19 cellular contexts compared by ENCODE assay signal in the genomic region with DNA sequence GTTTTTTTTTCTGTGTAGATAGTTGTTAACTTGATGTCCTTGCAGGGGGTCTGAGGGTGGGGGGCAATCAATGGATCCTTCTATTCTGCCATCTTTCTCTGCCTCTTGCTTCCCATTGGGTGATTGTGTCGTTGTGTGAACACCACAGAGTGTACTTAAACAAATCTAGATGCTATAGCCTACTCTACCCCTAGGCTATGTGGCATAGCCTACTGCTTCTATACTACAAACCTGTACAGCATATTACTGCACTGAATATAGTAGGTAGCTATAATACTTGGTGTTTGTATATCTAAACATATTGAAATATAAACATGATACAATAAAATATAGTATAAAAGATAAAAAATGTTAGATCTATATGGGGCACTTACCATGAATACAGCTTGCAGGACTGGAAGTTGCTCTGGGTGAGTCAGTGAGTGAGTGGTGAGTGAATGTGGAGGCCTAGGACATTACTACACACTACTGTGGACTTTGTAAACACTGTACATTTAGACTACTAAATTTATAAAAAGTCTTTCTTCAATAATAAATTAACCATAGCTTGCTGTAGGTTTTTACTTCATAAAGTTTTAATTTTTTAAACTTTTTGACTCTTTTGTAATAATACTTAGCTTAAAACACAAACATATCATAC.
DNase-seq lines count a peak whose midpoint lies in the region; ATAC-seq and TF ChIP-seq lines count a peak whose summit lies in the region.
"Had no signal": no experiment of that assay in that cellular context is flagged by ENCODE, and none has a peak within 500 bp of the region (broad histone marks: within the 10 kb centered on the region; RNA-seq: fewer than 3 reads in every experiment).

No MANE protein-coding gene starts in this region.

- H3K23ac ChIP-seq in mesenchymal stem cell (ENCODE audit: low read length in 2 of 2) = no peak overlapping the region

- peaks cover 2% of the 10 kb centered on the region for H3K27me3 Mint-ChIP-seq in endodermal cell (ENCODE audit: insufficient read depth)

- intact Hi-C loops in PC-3 (cut with micrococcal nuclease) (no loop called here), OCI-LY7 (cut with micrococcal nuclease; ENCODE audit: unreplicated experiment) (no loop called here)

- H3K27me3 ChIP-seq in PC-3 (ENCODE audit: low read length) (no peaks in the 10 kb centered on the region), endodermal cell (ENCODE audit: control insufficient read depth, insufficient read depth, low read length, poor library complexity, severe bottlenecking) (no peaks in the 10 kb centered on the region), mesenchymal stem cell (ENCODE audit: control insufficient read depth in 1 of 2, insufficient read depth in 1 of 2, low read length in 2 of 2) (no peaks in the 10 kb centered on the region)
- H3K27me3 ChIP-seq: MG63 had no signal

- no peaks in the 10 kb centered on the region for H3K79me2 ChIP-seq in PC-3 (ENCODE audit: low read length)
- H3K79me2 ChIP-seq in OCI-LY7 (ENCODE audit: insufficient read depth, low read depth, low read length) = no peaks in the 10 kb centered on the region

- BruUV-seq in PC-3 (replicated peaks; lab: Mats Ljungman, UMichigan) = no TSS peak
- BruUV-seq in OCI-LY7 (replicated peaks; lab: Mats Ljungman, UMichigan) = no TSS peak

- no peaks in the 10 kb centered on the region for H3K36me3 Mint-ChIP-seq in endodermal cell (ENCODE audit: low read depth)

- H3K9me3 ChIP-seq in PC-3 (ENCODE audit: low read length) = no peaks in the 10 kb centered on the region
- no peaks in the 10 kb centered on the region for H3K9me3 ChIP-seq in endodermal cell (ENCODE audit: control insufficient read depth, low read length)
- peaks cover 16% of the 10 kb centered on the region for H3K9me3 ChIP-seq in mesenchymal stem cell (ENCODE audit: control insufficient read depth, low read length)
- no peaks in the 10 kb centered on the region for H3K9me3 ChIP-seq in OCI-LY7 (ENCODE audit: low read length)
- H3K9me3 ChIP-seq: A549 had no signal

- DNase-seq in EH (ENCODE audit: low read depth) (peak; percentile 29), PC-3 (peak; percentile 58), endodermal cell (no peak), mesenchymal stem cell (peak; percentile 35), NCI-H748 (lab: John Stamatoyannopoulos, UW; ENCODE audit: unreplicated experiment) (no peak), OCI-LY7 (ENCODE audit: low spot score) (no peak), islet precursor cell (no peak), hepatic stellate cell (ENCODE audit: low spot score) (no peak)
- DNase-seq: DMS 273 treated with DMSO at 0.1 percent for 48 hours, MG63, NCI-H1092 treated with DMSO at 0.1 percent for 48 hours, NCI-H1694, NCI-H2107, NCI-H345, NCI-H526, OCI-M1 had no signal

- no peak overlapping the region for H3K14ac ChIP-seq in mesenchymal stem cell (ENCODE audit: low read length in 2 of 2)

- peak; percentile 83 for ATAC-seq in PC-3
- ATAC-seq: A549 had no signal

- CTCF ChIA-PET in PC-3 (lab: Charles Lee) (no interaction called here), OCI-LY7 (lab: Charles Lee; ENCODE audit: unreplicated experiment) (no interaction called here)

- no peak overlapping the region for H2BK120ac ChIP-seq in mesenchymal stem cell (ENCODE audit: low read depth, low read length)

- H3K9me2 ChIP-seq in PC-3 (replicated peaks; ENCODE audit: low read length) (no peaks in the 10 kb centered on the region), OCI-LY7 (ENCODE audit: insufficient read depth, low read length) (no peaks in the 10 kb centered on the region)

- no peak overlapping the region for H2BK5ac ChIP-seq in mesenchymal stem cell (ENCODE audit: low read depth, low read length, poor library complexity, severe bottlenecking)

- H3K4me3 ChIP-seq in PC-3 (ENCODE audit: low read length) (no peak overlapping the region), endodermal cell (ENCODE audit: low read length) (no peak overlapping the region), mesenchymal stem cell (ENCODE audit: insufficient read depth in 1 of 2, low read depth in 1 of 2, low read length in 2 of 2) (no peak overlapping the region), OCI-LY7 (ENCODE audit: low read depth, low read length, poor library complexity, severe bottlenecking) (no peak overlapping the region)
- H3K4me3 ChIP-seq: A549, MG63 had no signal

- no peaks in the 10 kb centered on the region for H3K79me1 ChIP-seq in mesenchymal stem cell (replicated peaks; ENCODE audit: low read length, poor library complexity, severe bottlenecking)

- H3K4me1 ChIP-seq in PC-3 (ENCODE audit: insufficient read depth, low read length) = peaks cover 9% of the 10 kb centered on the region
- no peaks in the 10 kb centered on the region for H3K4me1 ChIP-seq in endodermal cell (ENCODE audit: control insufficient read depth, insufficient read depth, low read length)
- H3K4me1 ChIP-seq in mesenchymal stem cell (ENCODE audit: control insufficient read depth, insufficient read depth, low read depth, low read length) = no peaks in the 10 kb centered on the region
- H3K4me1 ChIP-seq in OCI-LY7 (ENCODE audit: insufficient read depth, low read length, poor library complexity, severe bottlenecking) = no peaks in the 10 kb centered on the region
- H3K4me1 ChIP-seq: A549 had no signal

- no peaks in the 10 kb centered on the region for H3K4me1 Mint-ChIP-seq in endodermal cell

- no peaks in the 10 kb centered on the region for H3F3A ChIP-seq in PC-3 (ENCODE audit: low read length, unreplicated experiment)

- H4K8ac ChIP-seq in mesenchymal stem cell (ENCODE audit: low read length) = no peak overlapping the region

- H3K4me2 ChIP-seq in PC-3 (ENCODE audit: low read length) = no peak overlapping the region
- H3K4me2 ChIP-seq in mesenchymal stem cell (ENCODE audit: low read length, poor library complexity, severe bottlenecking) = no peak overlapping the region
- no peak overlapping the region for H3K4me2 ChIP-seq in OCI-LY7 (ENCODE audit: low read length)
- H3K4me2 ChIP-seq: A549, KMS-11 had no signal

- no peak overlapping the region for H2BK12ac ChIP-seq in mesenchymal stem cell (ENCODE audit: low read length in 2 of 2)

- no peak overlapping the region for H3K27ac Mint-ChIP-seq in endodermal cell

- POLR2A ChIA-PET in PC-3 (lab: Charles Lee; ENCODE audit: unreplicated experiment) (no interaction called here), OCI-LY7 (lab: Charles Lee) (interaction anchor here (0.6 to 1.0 kb wide), 2 partner anchors 10 to 356 kb away, joined by 3 read pairs; no protein-coding TSS in a partner anchor)

- WGBS in endodermal cell (ENCODE audit: insufficient coverage in 1 of 2, insufficient read length in 1 of 2), 2 experiments = 93% methylated on average over 1 of the region's 1 CpG; no CpG with 5 or more reads in 1 of the 2 experiments
- 67% methylated on average over 1 of the region's 1 CpG for WGBS in mesenchymal stem cell

- H3K36me3 ChIP-seq in PC-3 (ENCODE audit: low read depth, low read length) = no peaks in the 10 kb centered on the region
- no peaks in the 10 kb centered on the region for H3K36me3 ChIP-seq in endodermal cell (ENCODE audit: control insufficient read depth, insufficient read depth, low read length)
- no peaks in the 10 kb centered on the region for H3K36me3 ChIP-seq in mesenchymal stem cell (ENCODE audit: control insufficient read depth in 1 of 2, insufficient read depth in 2 of 2, low read depth in 1 of 2, low read length in 2 of 2)
- H3K36me3 ChIP-seq in OCI-LY7 (ENCODE audit: insufficient read depth, low read length) = no peaks in the 10 kb centered on the region
- H3K36me3 ChIP-seq: MG63 had no signal

- H3K9ac ChIP-seq in PC-3 (ENCODE audit: low read length) = no peak overlapping the region
- no peak overlapping the region for H3K9ac ChIP-seq in endodermal cell (ENCODE audit: extremely low read depth, low read length, poor library complexity, severe bottlenecking)
- no peak overlapping the region for H3K9ac ChIP-seq in mesenchymal stem cell (ENCODE audit: low read length)
- H3K9ac ChIP-seq: KMS-11 had no signal

- peaks cover 5% of the 10 kb centered on the region for H3K9me3 Mint-ChIP-seq in endodermal cell

- H3K27ac ChIP-seq in PC-3 (ENCODE audit: low read length) (0 out of 2 replicates have a peak overlapping the region, but pooled peaks have one; percentile 23), endodermal cell (ENCODE audit: low read depth, low read length) (peak overlapping the region; percentile 77), mesenchymal stem cell (ENCODE audit: low read length, poor library complexity, severe bottlenecking) (no peak overlapping the region), OCI-LY7 (ENCODE audit: low read depth, low read length, poor library complexity, severe bottlenecking) (no peak overlapping the region)
- H3K27ac ChIP-seq: A549, C4-2B, KMS-11 had no signal

- H3K18ac ChIP-seq in mesenchymal stem cell (ENCODE audit: low read depth in 1 of 2, low read length in 2 of 2) = no peak overlapping the region

- H4K20me1 ChIP-seq in PC-3 (ENCODE audit: low read length) = no peaks in the 10 kb centered on the region
- no peaks in the 10 kb centered on the region for H4K20me1 ChIP-seq in OCI-LY7 (ENCODE audit: insufficient read depth, low read length)

- H3K4ac ChIP-seq in mesenchymal stem cell (ENCODE audit: low read depth in 1 of 2, low read length in 2 of 2) = no peak overlapping the region

- no peak overlapping the region for H2AK5ac ChIP-seq in mesenchymal stem cell (ENCODE audit: low read length, severe bottlenecking)

- H4K91ac ChIP-seq in mesenchymal stem cell (ENCODE audit: low read length) = no peak overlapping the region

- H3K4me3 Mint-ChIP-seq in endodermal cell = no peak overlapping the region

- no peak overlapping the region for H2AFZ ChIP-seq in PC-3 (ENCODE audit: low read length)
- no peak overlapping the region for H2AFZ ChIP-seq in mesenchymal stem cell (ENCODE audit: low read depth, low read length)
- no peak overlapping the region for H2AFZ ChIP-seq in OCI-LY7 (ENCODE audit: low read length)

- H2BK15ac ChIP-seq in mesenchymal stem cell (ENCODE audit: low read depth, poor library complexity, severe bottlenecking) = no peak overlapping the region

- TF ChIP-seq CTCF in PC-3 (conservative IDR thresholded peaks at IDR 0.05; ENCODE audit: low read depth, low read length) (no peak), endodermal cell (conservative IDR thresholded peaks at IDR 0.05) (no peak), OCI-LY7 (conservative IDR thresholded peaks at IDR 0.05; ENCODE audit: low read length) (no peak)

Comparison
In these comparisons a context has a peak if more than half of its experiments do, and no peak if none do; other contexts are left out.
1. DNase-seq: peak in EH (single experiment), PC-3 (single experiment) and mesenchymal stem cell (single experiment); none in endodermal cell (single experiment), NCI-H748 (single experiment), OCI-LY7 (single experiment), islet precursor cell (single experiment) and hepatic stellate cell (single experiment).
2. H3K27ac ChIP-seq: peak in PC-3 (single experiment) and endodermal cell (single experiment); none in mesenchymal stem cell (single experiment) and OCI-LY7 (single experiment).